18 cellular contexts compared by ENCODE assay signal in genomic region chr4:154516320-154516719, GRCh38. TPM values are rescaled to one million over a fixed set of nuclear protein-coding genes. Genes with fewer than 3 reads are reported as not detected.
DNase-seq lines count a peak whose midpoint lies in the region; ATAC-seq and TF ChIP-seq lines count a peak whose summit lies in the region.
"Had no signal": no experiment of that assay in that cellular context is flagged by ENCODE, and none has a peak within 500 bp of the region (broad histone marks: within the 10 kb centered on the region; RNA-seq: fewer than 3 reads in every experiment).

No MANE protein-coding gene starts in this region.

- no peaks in the 10 kb centered on the region for H3K79me2 ChIP-seq in hepatocyte

- H3K9me2 ChIP-seq in hepatocyte (replicated peaks; ENCODE audit: insufficient read depth), result no peaks in the 10 kb centered on the region

- TF ChIP-seq POLR2A in right lobe of liver (IDR thresholded peaks at IDR 0.05), result no peak

- no peak overlapping the region for H3K18ac ChIP-seq in neuronal stem cell (ENCODE audit: low read length)

- H2AFZ ChIP-seq in neuronal stem cell (ENCODE audit: low read length) (peak overlapping the region; percentile 50), hepatocyte (no peak overlapping the region)
- H2AFZ ChIP-seq: GM23248 had no signal

- H3K4me1 ChIP-seq in mesodermal cell (ENCODE audit: control insufficient read depth, insufficient read depth, low read length, poor library complexity, severe bottlenecking), result no peaks in the 10 kb centered on the region
- H3K4me1 ChIP-seq in neuronal stem cell (ENCODE audit: control insufficient read depth in 2 of 2, insufficient read depth in 1 of 2, low read depth in 1 of 2, low read length in 2 of 2), result peaks cover 12 to 36% of the 10 kb centered on the region in 2 donors
- H3K4me1 ChIP-seq in right lobe of liver, result no peaks in the 10 kb centered on the region
- H3K4me1 ChIP-seq in hepatocyte (ENCODE audit: insufficient read depth), result no peaks in the 10 kb centered on the region

- H3K27ac ChIP-seq in caudate nucleus (ENCODE audit: low read depth, low read length) (peak overlapping the region; percentile 86), mesodermal cell (ENCODE audit: low read depth, low read length, severe bottlenecking) (peak overlapping the region; percentile 24), neuronal stem cell (replicated peaks; ENCODE audit: low read length) (no peak overlapping the region), right lobe of liver (no peak overlapping the region), hepatocyte (no peak overlapping the region)
- H3K27ac ChIP-seq: BLaER1 treated with 17β-estradiol and CSF1 and Interleukin-3, amounts not matched to agents 10 nM and 100 nM; GM23248 had no signal

- H2BK5ac ChIP-seq in neuronal stem cell (ENCODE audit: low read length), result no peak overlapping the region

- DNase-seq in COLO829 (ENCODE audit: low spot score) (peak; percentile 67), caudate nucleus (lab: John Stamatoyannopoulos, UW) (peak in 2 of 61 donors; percentile 14 to 32), neuronal stem cell (ENCODE audit: low spot score) (no peak), right lobe of liver (no peak), hepatocyte (ENCODE audit: low spot score) (no peak), CD1c-positive myeloid dendritic cell (ENCODE audit: extremely low spot score) (no peak)
- no peak for DNase-seq in stimulated activated CD4-positive, alpha-beta T cell treated with anti-CD3 and anti-CD28 coated beads, Interleukin-1b, Interleukin-23, amount 100 ng/mL, for 48 hours
- DNase-seq: GM23248, Karpas-422, MG63, NCI-H1105, NCI-H1694, NCI-H446, RPMI8226 had no signal

- no peak overlapping the region for H3K23ac ChIP-seq in neuronal stem cell (ENCODE audit: low read depth, low read length, poor library complexity)

- H2BK120ac ChIP-seq in neuronal stem cell (ENCODE audit: low read depth, low read length), result no peak overlapping the region

- no peaks in the 10 kb centered on the region for H3K79me1 ChIP-seq in neuronal stem cell (ENCODE audit: low read depth, low read length)

- no peak overlapping the region for H2BK15ac ChIP-seq in neuronal stem cell (ENCODE audit: low read length)

- no peak overlapping the region for H3K9ac ChIP-seq in neuronal stem cell (ENCODE audit: low read depth, low read length, poor library complexity)
- H3K9ac ChIP-seq: BLaER1 treated with 17β-estradiol and CSF1 and Interleukin-3, amounts not matched to agents 10 nM and 100 nM; GM23248 had no signal

- H3K9me3 ChIP-seq in mesodermal cell (ENCODE audit: control insufficient read depth, low read length) (no peaks in the 10 kb centered on the region), neuronal stem cell (replicated peaks in 1 of 2; ENCODE audit: control insufficient read depth in 2 of 2, insufficient read depth in 1 of 2, low read depth in 1 of 2, low read length in 2 of 2) (peaks cover 0 to 3% of the 10 kb centered on the region in 2 donors), right lobe of liver (no peaks in the 10 kb centered on the region), hepatocyte (ENCODE audit: low read depth) (no peaks in the 10 kb centered on the region)
- H3K9me3 ChIP-seq: MG63 had no signal

- no peak overlapping the region for H2AK5ac ChIP-seq in neuronal stem cell (ENCODE audit: low read depth, low read length)

- no peak overlapping the region for H4K8ac ChIP-seq in neuronal stem cell (ENCODE audit: low read depth, low read length)

- no peak overlapping the region for H2BK12ac ChIP-seq in neuronal stem cell (ENCODE audit: low read length)

- TF ChIP-seq CTCF in right lobe of liver (IDR thresholded peaks at IDR 0.05), result no peak
- no peak for TF ChIP-seq CTCF in hepatocyte (IDR thresholded peaks at IDR 0.05; ENCODE audit: poor library complexity)

- no peaks in the 10 kb centered on the region for H4K20me1 ChIP-seq in hepatocyte (ENCODE audit: insufficient read depth, poor library complexity, severe bottlenecking)
- H4K20me1 ChIP-seq: BLaER1 treated with 17β-estradiol and CSF1 and Interleukin-3, amounts not matched to agents 10 nM and 100 nM had no signal

- H3K4me2 ChIP-seq in neuronal stem cell (ENCODE audit: insufficient read depth, low read length, poor library complexity, severe bottlenecking) (no peak overlapping the region), hepatocyte (no peak overlapping the region)
- H3K4me2 ChIP-seq: BLaER1 treated with 17β-estradiol and CSF1 and Interleukin-3, amounts not matched to agents 10 nM and 100 nM had no signal

- no peak overlapping the region for H3K4ac ChIP-seq in neuronal stem cell (ENCODE audit: low read length)

- no peak overlapping the region for H3K4me3 ChIP-seq in mesodermal cell (ENCODE audit: extremely low read depth, insufficient read depth, low read length, poor library complexity, severe bottlenecking)
- H3K4me3 ChIP-seq in neuronal stem cell (ENCODE audit: low read length in 2 of 2), result no peak overlapping the region
- no peak overlapping the region for H3K4me3 ChIP-seq in right lobe of liver
- no peak overlapping the region for H3K4me3 ChIP-seq in hepatocyte
- H3K4me3 ChIP-seq: BLaER1 treated with 17β-estradiol and CSF1 and Interleukin-3, amounts not matched to agents 10 nM and 100 nM; GM23248; MG63 had no signal

- H4K91ac ChIP-seq in neuronal stem cell (ENCODE audit: low read depth, low read length, poor library complexity), result no peak overlapping the region

- no peak for ATAC-seq in right lobe of liver
- ATAC-seq: HCT116 had no signal

- WGBS in mesodermal cell (ENCODE audit: insufficient coverage in 2 of 2), 2 experiments, result no CpG with 5 or more reads among the region's 1 CpG
- WGBS in neuronal stem cell (ENCODE audit: extremely low coverage in 2 of 2, insufficient read length in 2 of 2, insufficient replicate concordance in 1 of 2), 2 donors, result no CpG with 5 or more reads among the region's 1 CpG
- WGBS in right lobe of liver (ENCODE audit: insufficient coverage, low coverage, low lambda C conversion rate, missing lambda C conversion rate), result 9% methylated on average over 1 of the region's 1 CpG
- 11% methylated on average over 1 of the region's 1 CpG for WGBS in hepatocyte (ENCODE audit: low lambda C conversion rate, missing lambda C conversion rate)

- no peaks in the 10 kb centered on the region for H3K36me3 ChIP-seq in mesodermal cell (ENCODE audit: control insufficient read depth, insufficient read depth, low read length)
- H3K36me3 ChIP-seq in neuronal stem cell (replicated peaks in 1 of 2; ENCODE audit: control insufficient read depth in 2 of 2, insufficient read depth in 2 of 2, low read length in 2 of 2), result no peaks in the 10 kb centered on the region
- H3K36me3 ChIP-seq in right lobe of liver, result no peaks in the 10 kb centered on the region
- H3K36me3 ChIP-seq in hepatocyte (replicated peaks; ENCODE audit: insufficient read depth, low read depth), result no peaks in the 10 kb centered on the region
- H3K36me3 ChIP-seq: BLaER1 treated with 17β-estradiol and CSF1 and Interleukin-3, amounts not matched to agents 10 nM and 100 nM; MG63 had no signal

- no peak overlapping the region for H3K14ac ChIP-seq in neuronal stem cell (ENCODE audit: low read length)

- intact Hi-C loops in right lobe of liver (cut with DNase I), result no loop called here

- no peaks in the 10 kb centered on the region for H3K27me3 ChIP-seq in neuronal stem cell (ENCODE audit: control insufficient read depth in 3 of 3, insufficient read depth in 3 of 3, low read depth in 1 of 3, low read length in 3 of 3)
- no peaks in the 10 kb centered on the region for H3K27me3 ChIP-seq in right lobe of liver
- peaks cover 5% of the 10 kb centered on the region for H3K27me3 ChIP-seq in hepatocyte
- H3K27me3 ChIP-seq: BLaER1 treated with 17β-estradiol and CSF1 and Interleukin-3, amounts not matched to agents 10 nM and 100 nM; MG63 had no signal

RNA-seq across cellular contexts. Expression of gene DCHS2, which starts 24.7 kb away (rescaled TPM):
- 0.37 TPM for polyA plus RNA-seq in mesodermal cell (2013, experiment 1 of 2)
- 0.10 TPM for polyA plus RNA-seq in mesodermal cell (2013, experiment 2 of 2)
- polyA plus RNA-seq in neuronal stem cell (2013, experiment 1 of 2), result 0.35 TPM
- polyA plus RNA-seq in neuronal stem cell (2013, experiment 2 of 2), result 0.33 TPM
- total RNA-seq in right lobe of liver (under 1 TPM in 5 of 6 experiments, not detected in 1; 0.07 to 0.37 (median 0.12) TPM), hepatocyte (0.32 and 1.7 TPM in 2 replicates)
- 0.01 and 0.12 TPM in 2 replicates for polyA plus RNA-seq in hepatocyte
- total RNA-seq: GM23248, HT-29 had no signal
- polyA plus RNA-seq: GM23248 had no signal

RNA-seq across cellular contexts. Expression of gene PLRG1, which starts 33.9 kb away (rescaled TPM):
- 79.3 TPM for polyA plus RNA-seq in mesodermal cell (2013, experiment 1 of 2)
- 72.7 TPM for polyA plus RNA-seq in mesodermal cell (2013, experiment 2 of 2)
- 71.7 TPM for polyA plus RNA-seq in neuronal stem cell (2013, experiment 1 of 2)
- polyA plus RNA-seq in neuronal stem cell (2013, experiment 2 of 2), result 76.5 TPM
- 10 to 100 TPM; 33.1 to 55.8 (median 39.2) TPM for total RNA-seq in right lobe of liver
- total RNA-seq in hepatocyte, result 63.9 and 67.3 TPM in 2 replicates
- polyA plus RNA-seq in hepatocyte, result 54.4 and 60.0 TPM in 2 replicates

RNA-seq across cellular contexts. Expression of gene FGB, which starts 46.5 kb away (rescaled TPM):
- 0.33 TPM for polyA plus RNA-seq in mesodermal cell (2013, experiment 1 of 2)
- not detected for polyA plus RNA-seq in mesodermal cell (2013, experiment 2 of 2)
- not detected for polyA plus RNA-seq in neuronal stem cell (2013, experiment 1 of 2)
- not detected for polyA plus RNA-seq in neuronal stem cell (2013, experiment 2 of 2)
- total RNA-seq in right lobe of liver (over 10,000 TPM in 5 of 6 experiments, 1,000 to 10,000 TPM in 1; 6,080 to 16,362 (median 11,864) TPM), hepatocyte (1,901 and 1,953 TPM in 2 replicates)
- 1,888 and 2,096 TPM in 2 replicates for polyA plus RNA-seq in hepatocyte
- total RNA-seq: GM23248, HT-29 had no signal
- polyA plus RNA-seq: GM23248 had no signal

Comparison
In these comparisons a context has a peak if more than half of its experiments do, and no peak if none do; other contexts are left out.
1. H3K27ac ChIP-seq: peak in caudate nucleus (single experiment) and mesodermal cell (single experiment); none in neuronal stem cell (single experiment), right lobe of liver (0 of 3) and hepatocyte (single experiment).